Comparison of ENCODE assay signal across 8 cellular contexts in genomic region chr2:70106138-70106537, GRCh38. TPM values are rescaled to one million over a fixed set of nuclear protein-coding genes. Genes with fewer than 3 reads are reported as not detected.
DNase-seq lines count a peak whose midpoint lies in the region; ATAC-seq, FAIRE-seq and TF ChIP-seq lines count a peak whose summit lies in the region.
"Not testable (repeated sequence)": the region's sequence is repeated elsewhere in the genome, so short reads cannot be mapped to it uniquely, and the experiment has no call there.

No MANE protein-coding gene starts in this region.

- not testable (repeated sequence) for DNase-seq in T-cell; activated CD8-positive, alpha-beta T cell treated with anti-CD3 and anti-CD28 coated beads for 36 hours; K562 (ENCODE audit: extremely low read depth in 1 of 4, low spot score in 3 of 4); effector memory CD8-positive, alpha-beta T cell; mesothelial cell of epicardium (ENCODE audit: low spot score in 2 of 2, unreplicated experiment in 2 of 2)
- peak; percentile 24 to 29 for DNase-seq in suprapubic skin (ENCODE audit: low spot score in 2 of 2)

- not testable (repeated sequence) for H3K27me3 ChIP-seq in K562 (ENCODE audit: control insufficient read depth in 2 of 2, insufficient read depth in 2 of 2, low read length in 2 of 2); suprapubic skin

- not testable (repeated sequence) for TF ChIP-seq RAD21 in K562 (CRISPR knock-in tag; conservative IDR thresholded peaks at IDR 0.05 in 1 of 2, IDR thresholded peaks at IDR 0.05 in 1 of 2)

- POLR2A ChIA-PET in T-cell (lab: Charles Lee) = not testable (repeated sequence)
- POLR2A ChIA-PET in activated CD8-positive, alpha-beta T cell treated with anti-CD3 and anti-CD28 coated beads for 36 hours (lab: Charles Lee) = interaction anchor here (1.4 to 11.0 kb wide), 3 partner anchors 16 to 18 kb away, joined by 4 to 217 read pairs (median 40); partner anchors contain the start of gene PCBP1
- POLR2A ChIA-PET in K562 (lab: Yijun Ruan, JAX) = interaction anchor here (1.6 to 3.2 kb wide), 2 partner anchors 18 to 187 kb away, joined by 5 to 26 read pairs; partner anchors contain the start of gene SNRPG

- 87% methylated on average over 8 of the region's 8 CpGs for WGBS in K562 (ENCODE audit: insufficient coverage, low coverage, missing lambda C conversion rate)
- 96% methylated on average over 8 of the region's 8 CpGs for WGBS in suprapubic skin

- H3K36me3 ChIP-seq in K562 (ENCODE audit: control insufficient read depth, insufficient read depth, low read length); suprapubic skin: not testable (repeated sequence)

- BruUV-seq in K562 (replicated peaks; lab: Mats Ljungman, UMichigan) = not testable (repeated sequence)

- ATAC-seq in T-cell (replicated peaks in 1 of 4); activated CD8-positive, alpha-beta T cell treated with anti-CD3 and anti-CD28 coated beads for 36 hours; activated T-helper 17 cell treated with anti-CD3 and anti-CD28 coated beads, Interleukin-2, amount 50 U/mL, for 72 hours (replicated peaks); K562; effector memory CD8-positive, alpha-beta T cell (replicated peaks): not testable (repeated sequence)

- peak overlapping the region; percentile 55 to 97 for H3K27ac Mint-ChIP-seq in T-cell
- H3K27ac Mint-ChIP-seq in activated CD8-positive, alpha-beta T cell treated with anti-CD3 and anti-CD28 coated beads for 36 hours = peak overlapping the region; percentile 5
- not testable (repeated sequence) for H3K27ac Mint-ChIP-seq in activated T-helper 17 cell treated with anti-CD3 and anti-CD28 coated beads, Interleukin-2, amount 50 U/mL, for 72 hours
- H3K27ac Mint-ChIP-seq in effector memory CD8-positive, alpha-beta T cell = peak overlapping the region; percentile 41 to 97
- peak overlapping the region; percentile 39 for H3K27ac Mint-ChIP-seq in mesothelial cell of epicardium
- H3K27ac Mint-ChIP-seq in nephron = peak overlapping the region in 2 of 3 experiments; percentile 100

- not testable (repeated sequence) for H3K27me3 Mint-ChIP-seq in T-cell; activated CD8-positive, alpha-beta T cell treated with anti-CD3 and anti-CD28 coated beads for 36 hours; activated T-helper 17 cell treated with anti-CD3 and anti-CD28 coated beads, Interleukin-2, amount 50 U/mL, for 72 hours; effector memory CD8-positive, alpha-beta T cell; mesothelial cell of epicardium (ENCODE audit: low read depth); nephron (ENCODE audit: low read depth)

- not testable (repeated sequence) for H3K9ac ChIP-seq in K562 (ENCODE audit: insufficient read depth in 1 of 2, low read depth in 2 of 2, low read length in 2 of 2)

- not testable (repeated sequence) for H3K27ac ChIP-seq in K562 (ENCODE audit: extremely low read depth, low read depth, low read length); suprapubic skin

- H3K4me3 ChIP-seq in K562, suprapubic skin: not testable (repeated sequence)

- not testable (repeated sequence) for FAIRE-seq in K562 (lab: Jason Lieb, UNC)

- H3K4me1 Mint-ChIP-seq in T-cell (peaks cover 64 to 70% (median 66%) of the 10 kb centered on the region in 3 donors), mesothelial cell of epicardium (peaks cover 50% of the 10 kb centered on the region), nephron (peaks cover 50% of the 10 kb centered on the region)
- H3K4me1 Mint-ChIP-seq in activated CD8-positive, alpha-beta T cell treated with anti-CD3 and anti-CD28 coated beads for 36 hours (ENCODE audit: low read depth) = peaks cover 63% of the 10 kb centered on the region
- peaks cover 33% of the 10 kb centered on the region for H3K4me1 Mint-ChIP-seq in activated T-helper 17 cell treated with anti-CD3 and anti-CD28 coated beads, Interleukin-2, amount 50 U/mL, for 72 hours
- H3K4me1 Mint-ChIP-seq in effector memory CD8-positive, alpha-beta T cell (ENCODE audit: low read depth in 2 of 2) = peaks cover 49 to 57% of the 10 kb centered on the region in 2 donors

- not testable (repeated sequence) for H3K36me3 Mint-ChIP-seq in T-cell; activated CD8-positive, alpha-beta T cell treated with anti-CD3 and anti-CD28 coated beads for 36 hours (ENCODE audit: low read depth); activated T-helper 17 cell treated with anti-CD3 and anti-CD28 coated beads, Interleukin-2, amount 50 U/mL, for 72 hours (ENCODE audit: low read depth); mesothelial cell of epicardium; nephron (ENCODE audit: low read depth)
- H3K36me3 Mint-ChIP-seq in effector memory CD8-positive, alpha-beta T cell (ENCODE audit: insufficient read depth) = peaks cover 17% of the 10 kb centered on the region

- H4K20me1 ChIP-seq in K562 (replicated peaks; ENCODE audit: control insufficient read depth, insufficient read depth, low read length) = not testable (repeated sequence)

- not testable (repeated sequence) for H3K79me2 ChIP-seq in K562 (ENCODE audit: control insufficient read depth, insufficient read depth, low read length)

- H2AFZ ChIP-seq in K562 (ENCODE audit: low read depth, low read length) = not testable (repeated sequence)

- not testable (repeated sequence) for H3K9me1 ChIP-seq in K562 (ENCODE audit: control insufficient read depth, insufficient read depth, low read length)

- not testable (repeated sequence) for H3K9me3 Mint-ChIP-seq in T-cell; activated CD8-positive, alpha-beta T cell treated with anti-CD3 and anti-CD28 coated beads for 36 hours; activated T-helper 17 cell treated with anti-CD3 and anti-CD28 coated beads, Interleukin-2, amount 50 U/mL, for 72 hours; effector memory CD8-positive, alpha-beta T cell; mesothelial cell of epicardium; nephron

- H3K4me3 Mint-ChIP-seq in T-cell; activated CD8-positive, alpha-beta T cell treated with anti-CD3 and anti-CD28 coated beads for 36 hours; effector memory CD8-positive, alpha-beta T cell; mesothelial cell of epicardium; nephron: not testable (repeated sequence)
- peak overlapping the region; percentile 87 for H3K4me3 Mint-ChIP-seq in activated T-helper 17 cell treated with anti-CD3 and anti-CD28 coated beads, Interleukin-2, amount 50 U/mL, for 72 hours

- not testable (repeated sequence) for TF ChIP-seq POLR2A in K562 (conservative IDR thresholded peaks at IDR 0.05); suprapubic skin (IDR thresholded peaks at IDR 0.05)

- CTCF ChIA-PET in T-cell (lab: Charles Lee) = interaction anchor here in 1 of 2 donors (0.7 kb wide), 1 partner anchor 32 kb away, joined by 3 read pairs; no protein-coding TSS in a partner anchor
- CTCF ChIA-PET in activated CD8-positive, alpha-beta T cell treated with anti-CD3 and anti-CD28 coated beads for 36 hours (lab: Charles Lee) = interaction anchor here (0.7 kb wide), 2 partner anchors 12 to 16 kb away, joined by 3 to 4 read pairs; no protein-coding TSS in a partner anchor
- CTCF ChIA-PET in K562 (lab: Yijun Ruan, JAX; ENCODE audit: low intra/inter-chr PET ratio) = not testable (repeated sequence)

- intact Hi-C loops in activated CD8-positive, alpha-beta T cell treated with anti-CD3 and anti-CD28 coated beads for 36 hours (cut with micrococcal nuclease); K562 (cut with micrococcal nuclease): not testable (repeated sequence)

- not testable (repeated sequence) for TF ChIP-seq EP300 in K562 (IDR thresholded peaks at IDR 0.05; ENCODE audit: low read length); suprapubic skin (IDR thresholded peaks at IDR 0.05)

- not testable (repeated sequence) for H3K4me2 ChIP-seq in K562 (ENCODE audit: insufficient read depth, low read length)

- H3K4me1 ChIP-seq in K562 (replicated peaks in 1 of 2; ENCODE audit: control insufficient read depth in 2 of 2, insufficient read depth in 2 of 2, low read length in 2 of 2) = peaks cover 43 to 55% of the 10 kb centered on the region in 2 experiments
- H3K4me1 ChIP-seq in suprapubic skin = peaks cover 26% of the 10 kb centered on the region

- not testable (repeated sequence) for TF ChIP-seq CTCF in activated CD8-positive, alpha-beta T cell treated with anti-CD3 and anti-CD28 coated beads for 36 hours (IDR thresholded peaks at IDR 0.05); K562 (IDR thresholded peaks at IDR 0.05 in 2 of 3, conservative IDR thresholded peaks at IDR 0.05 in 1 of 3; ENCODE audit: insufficient read depth in 2 of 3, low read depth in 1 of 3, low read length in 3 of 3); mesothelial cell of epicardium (IDR thresholded peaks at IDR 0.05; ENCODE audit: unreplicated experiment); nephron (IDR thresholded peaks at IDR 0.05; ENCODE audit: unreplicated experiment in 3 of 3); suprapubic skin (IDR thresholded peaks at IDR 0.05)

- not testable (repeated sequence) for H3K9me3 ChIP-seq in K562 (replicated peaks; ENCODE audit: control insufficient read depth, insufficient read depth, low read depth, low read length); suprapubic skin

- in situ Hi-C loops in K562 (cut with MboI) = not testable (repeated sequence)

RNA-seq across cellular contexts. Expression of gene PCBP1, which starts 18.9 kb away (rescaled TPM):
- 100 to 1,000 TPM; 303 to 431 (median 386) TPM for total RNA-seq in T-cell
- total RNA-seq in activated CD8-positive, alpha-beta T cell treated with anti-CD3 and anti-CD28 coated beads for 36 hours = 100 to 1,000 TPM; 470 to 489 TPM
- 100 to 1,000 TPM; 385 to 468 TPM for total RNA-seq in activated T-helper 17 cell treated with anti-CD3 and anti-CD28 coated beads, Interleukin-2, amount 50 U/mL, for 72 hours
- 30.2 and 53.7 TPM in 2 replicates for total RNA-seq in K562 (2011; cell fraction: chromatin; rRNA removed; ENCODE audit: low replicate concordance)
- total RNA-seq in K562 (2011; cell fraction: nucleolus; rRNA removed) = 60.7 and 63.0 TPM in 2 replicates
- 58.0 and 69.2 TPM in 2 replicates for total RNA-seq in K562 (2011; cell fraction: nucleoplasm; rRNA removed)
- 78.1 and 99.4 TPM in 2 replicates for total RNA-seq in K562 (2014; rRNA removed)
- 58.9 and 61.9 TPM in 2 replicates for total RNA-seq in K562 (2014; rRNA removed; fragmentation: Illumina TruSeq; extraction: Trizol)
- 72.5 and 76.0 TPM in 2 replicates for total RNA-seq in K562 (2015; rRNA removed; fragmentation: Illumina TruSeq; extraction: Trizol)
- total RNA-seq in K562 (2021) = 407 and 420 TPM in 2 replicates
- polyA plus RNA-seq in K562 (2011; rRNA removed) = 122 and 123 TPM in 2 replicates
- polyA plus RNA-seq in K562 (2011; cell fraction: cytosol; rRNA removed) = 131 and 249 TPM in 2 replicates
- 78.5 and 114 TPM in 2 replicates for polyA plus RNA-seq in K562 (2011; cell fraction: nucleus; rRNA removed)
- polyA plus RNA-seq in K562 (2012) = 431 TPM in 2 replicates
- 347 and 391 TPM in 2 replicates for polyA plus RNA-seq in K562 (2014; fragmentation: Illumina TruSeq; extraction: Trizol)
- 10 to 100 TPM; 19.2 to 23.9 TPM for polyA plus RNA-seq in K562 (2014; fragmentation: Nextera tagmentation; extraction: Ambion mirVana)
- polyA plus RNA-seq in K562 (2014; rRNA removed) = 212 and 227 TPM in 2 replicates
- 55.6 and 69.8 TPM in 2 replicates for polyA minus RNA-seq in K562 (2011; rRNA and poly(A)+ RNA removed)
- polyA minus RNA-seq in K562 (2011; cell fraction: cytosol; rRNA and poly(A)+ RNA removed) = 92.3 and 95.3 TPM in 2 replicates
- polyA minus RNA-seq in K562 (2011; cell fraction: nucleus; rRNA and poly(A)+ RNA removed) = 36.1 and 36.7 TPM in 2 replicates
- 245 to 257 TPM (median 255 TPM) in 3 replicates for total RNA-seq in mesothelial cell of epicardium
- total RNA-seq in suprapubic skin = 100 to 1,000 TPM; 189 to 236 (median 222) TPM
